ENCODE assay signal across 8 cellular contexts in genomic region chr7:148501707-148502139, GRCh38.
A peak's percentile ranks its signal among the peaks of the same experiment; 100 is the strongest.
DNase-seq lines count a peak whose midpoint lies in the region; ATAC-seq and TF ChIP-seq lines count a peak whose summit lies in the region.

No MANE protein-coding gene starts in this region.

- peaks cover 30% of the 10 kb centered on the region for H3K4me1 ChIP-seq in GM23338 (ENCODE audit: insufficient read depth)
- H3K4me1 ChIP-seq in sigmoid colon = no peaks in the 10 kb centered on the region

- peak overlapping the region; percentile 74; the same call in 1 of the 2 replicates for H3K27ac ChIP-seq in GM23338 (ENCODE audit: low read depth)
- no peak overlapping the region for H3K27ac ChIP-seq in sigmoid colon

- H3K36me3 Mint-ChIP-seq in GM23338 (ENCODE audit: low read depth) = no peaks in the 10 kb centered on the region

- TF ChIP-seq EP300 in sigmoid colon (IDR thresholded peaks at IDR 0.05) = no peak

- TF ChIP-seq CTCF in GM23338 (conservative IDR thresholded peaks at IDR 0.05; ENCODE audit: low read depth in 2 of 2) (no peak), sigmoid colon (IDR thresholded peaks at IDR 0.05) (no peak)

- H3K27me3 Mint-ChIP-seq in GM23338 (ENCODE audit: insufficient read depth, low read depth, poor library complexity) = peaks cover 8% of the 10 kb centered on the region

- peak overlapping the region; percentile 93 for H3K27ac Mint-ChIP-seq in GM23338

- H3K27me3 ChIP-seq in GM23338 (ENCODE audit: insufficient read depth) (no peaks in the 10 kb centered on the region), sigmoid colon (peaks cover 0 to 32% (median 14%) of the 10 kb centered on the region in 3 donors)

- H3K36me3 ChIP-seq in GM23338 (ENCODE audit: insufficient read depth) (no peaks in the 10 kb centered on the region), sigmoid colon (no peaks in the 10 kb centered on the region)

- H3K9me3 ChIP-seq in sigmoid colon = no peaks in the 10 kb centered on the region

- H3K4me1 Mint-ChIP-seq in GM23338 = peaks cover 35% of the 10 kb centered on the region

- DNase-seq in GM23338 (ENCODE audit: low spot score) (peak; percentile 76), NCI-H146 (lab: John Stamatoyannopoulos, UW) (peak; percentile 59), germinal center (ENCODE audit: low spot score) (peak; percentile 20), NOMO-1 treated with DMSO at 0.1 percent for 48 hours (lab: John Stamatoyannopoulos, UW; ENCODE audit: unreplicated experiment) (no peak), RKO (ENCODE audit: low spot score) (no peak), COLO668 (lab: John Stamatoyannopoulos, UW; ENCODE audit: unreplicated experiment) (no peak), sigmoid colon (no peak)

- 0 out of 2 replicates have a peak, but pooled peaks cover 3% of the 10 kb centered on the region for H3F3A ChIP-seq in GM23338 (replicated peaks; ENCODE audit: low read depth)

- H3K4me3 ChIP-seq in GM23338 (peak overlapping the region; percentile 39), sigmoid colon (peak overlapping the region in 1 of 4 donors; percentile 19)

- no peaks in the 10 kb centered on the region for H3K79me2 ChIP-seq in GM23338 (replicated peaks; ENCODE audit: insufficient read depth)

- ATAC-seq in GM18520 (IDR thresholded peaks at IDR 0.05; ENCODE audit: unreplicated experiment) (peak; percentile 92), GM23338 (peak; percentile 81)

- H3K9me3 Mint-ChIP-seq in GM23338 = no peaks in the 10 kb centered on the region; the same call in 2 of the 3 replicates

- H3K9me2 ChIP-seq in GM23338 (ENCODE audit: insufficient read depth) = no peaks in the 10 kb centered on the region

- H3K4me3 Mint-ChIP-seq in GM23338 = peak overlapping the region; percentile 50; the same call in 2 of the 3 replicates

- peak overlapping the region; percentile 71 for H3K4me2 ChIP-seq in GM23338

- WGBS in sigmoid colon, 2 donors = 9 to 34% methylated on average over 11 of the region's 11 CpGs

- intact Hi-C loops in sigmoid colon (cut with DNase I) = loop anchor here (10.0 kb wide), 1 partner anchor 383 kb away; the partner anchor contains the start of gene EZH2

- TF ChIP-seq POLR2A in sigmoid colon (IDR thresholded peaks at IDR 0.05) = no peak

- peak overlapping the region; percentile 94 for H2AFZ ChIP-seq in GM23338

- H4K20me1 ChIP-seq in GM23338 (replicated peaks; ENCODE audit: insufficient read depth) = no peaks in the 10 kb centered on the region

TF ChIP-seq in GM23338, 12 proteins besides CTCF, POLR2A, EP300 and RAD21 (continues in another document):
- TF ChIP-seq ZNF462 (CRISPR knock-in tag; IDR thresholded peaks at IDR 0.05) (no peak), ZNF114 (CRISPR knock-in tag; IDR thresholded peaks at IDR 0.05) (0 out of 2 replicates have a peak, but pooled peaks have one; percentile 29), REST (IDR thresholded peaks at IDR 0.05; ENCODE audit: unreplicated experiment) (no peak), ETS1 (IDR thresholded peaks at IDR 0.05) (no peak), POLR2AphosphoS5 (IDR thresholded peaks at IDR 0.05; ENCODE audit: low read depth) (no peak), EZH2 (IDR thresholded peaks at IDR 0.05; ENCODE audit: low read depth, unreplicated experiment) (no peak), ZNF331 (CRISPR knock-in tag; IDR thresholded peaks at IDR 0.05; ENCODE audit: low read depth) (no peak), JUNB (IDR thresholded peaks at IDR 0.05; ENCODE audit: unreplicated experiment) (no peak), NANOG (IDR thresholded peaks at IDR 0.05; ENCODE audit: borderline replicate concordance) (peak; percentile 51), EZH2phosphoT487 (IDR thresholded peaks at IDR 0.05; ENCODE audit: unreplicated experiment) (no peak), CREB1 (CRISPR knock-in tag; IDR thresholded peaks at IDR 0.05; ENCODE audit: low read depth) (peak; percentile 59)

Comparison
In these comparisons a context has a peak if more than half of its experiments do, and no peak if none do; other contexts are left out.
1. DNase-seq: peak in GM23338 (single experiment), NCI-H146 (single experiment) and germinal center (single experiment); none in NOMO-1 treated with DMSO at 0.1 percent for 48 hours (single experiment), RKO (single experiment), COLO668 (single experiment) and sigmoid colon (single experiment).